In the genomic region with DNA sequence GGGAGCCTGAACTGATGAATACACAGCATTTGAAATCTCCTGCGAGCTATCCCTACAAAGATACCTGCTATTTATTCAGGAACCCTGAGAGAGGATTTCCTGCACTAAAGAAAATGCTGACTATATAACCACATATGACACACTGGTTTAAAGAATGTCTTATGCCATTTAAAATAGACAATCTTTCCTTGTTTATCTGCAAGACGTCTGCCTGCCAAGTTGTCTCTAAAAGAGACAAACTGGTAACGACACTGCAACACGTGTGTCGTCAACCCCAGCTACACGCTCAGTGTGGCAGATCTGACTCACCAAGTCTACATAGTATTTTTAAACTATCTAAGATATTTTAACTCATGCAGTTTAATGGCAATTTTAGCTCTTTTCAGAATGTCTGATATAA, we compare ENCODE assay signal across 15 cellular contexts. TPM values are rescaled to one million over a fixed set of nuclear protein-coding genes. Genes with fewer than 3 reads are reported as not detected.
DNase-seq lines count a peak whose midpoint lies in the region; ATAC-seq, FAIRE-seq and TF ChIP-seq lines count a peak whose summit lies in the region.
"Had no signal": no experiment of that assay in that cellular context is flagged by ENCODE, and none has a peak within 500 bp of the region (broad histone marks: within the 10 kb centered on the region; RNA-seq: fewer than 3 reads in every experiment).

No MANE protein-coding gene starts in this region.

- no peak overlapping the region for H2AFZ ChIP-seq in smooth muscle cell (ENCODE audit: low read depth)

- CTCF ChIA-PET in CD8-positive, alpha-beta memory T cell (lab: Charles Lee): no interaction called here

- no peak overlapping the region for H3K27ac Mint-ChIP-seq in CD8-positive, alpha-beta memory T cell

- 4% methylated on average over 6 of the region's 6 CpGs for WGBS in smooth muscle cell (ENCODE audit: low lambda C conversion rate)

- H3K4me3 Mint-ChIP-seq in CD8-positive, alpha-beta memory T cell: no peak overlapping the region

- no peaks in the 10 kb centered on the region for H3K4me1 Mint-ChIP-seq in CD8-positive, alpha-beta memory T cell

- no peak for TF ChIP-seq CTCF in smooth muscle cell (IDR thresholded peaks at IDR 0.05; ENCODE audit: borderline replicate concordance, insufficient read depth, poor library complexity, severe bottlenecking)

- peaks cover 83% of the 10 kb centered on the region for H3K79me2 ChIP-seq in smooth muscle cell (ENCODE audit: low read depth)

- no peaks in the 10 kb centered on the region for H3K9me3 Mint-ChIP-seq in CD8-positive, alpha-beta memory T cell

- POLR2A ChIA-PET in CD8-positive, alpha-beta memory T cell (lab: Charles Lee): no interaction called here

- peak overlapping the region; percentile 72 for H3K4me2 ChIP-seq in smooth muscle cell

- no peaks in the 10 kb centered on the region for H3K27me3 ChIP-seq in endocrine pancreas (ENCODE audit: control insufficient read depth, insufficient read depth, low read length)
- no peaks in the 10 kb centered on the region for H3K27me3 ChIP-seq in smooth muscle cell (ENCODE audit: low read depth)
- H3K27me3 ChIP-seq in CD8-positive, alpha-beta memory T cell (ENCODE audit: insufficient read depth, low read length, poor library complexity, severe bottlenecking): no peaks in the 10 kb centered on the region
- H3K27me3 ChIP-seq: left lung had no signal

- H3K9me3 ChIP-seq in endocrine pancreas (ENCODE audit: control insufficient read depth, low read length) (no peaks in the 10 kb centered on the region), smooth muscle cell (replicated peaks; ENCODE audit: low read depth) (no peaks in the 10 kb centered on the region)
- no peaks in the 10 kb centered on the region for H3K9me3 ChIP-seq in CD8-positive, alpha-beta memory T cell (ENCODE audit: low read length)
- H3K9me3 ChIP-seq: left lung had no signal

- peaks cover 0 to 2% (median 0%) of the 10 kb centered on the region in 3 donors for H3K36me3 Mint-ChIP-seq in CD8-positive, alpha-beta memory T cell

- peak overlapping the region; percentile 86 for H3K27ac ChIP-seq in smooth muscle cell (ENCODE audit: low read depth)
- H3K27ac ChIP-seq in CD8-positive, alpha-beta memory T cell (ENCODE audit: low read depth, low read length): no peak overlapping the region
- H3K27ac ChIP-seq: left lung had no signal

- H3K4me1 ChIP-seq in endocrine pancreas (ENCODE audit: control insufficient read depth, insufficient read depth, low read length): peaks cover 33% of the 10 kb centered on the region
- H3K4me1 ChIP-seq in smooth muscle cell (ENCODE audit: low read depth): peaks cover 54% of the 10 kb centered on the region
- no peaks in the 10 kb centered on the region for H3K4me1 ChIP-seq in CD8-positive, alpha-beta memory T cell (ENCODE audit: insufficient read depth, low read length)

- H3K9ac ChIP-seq in endocrine pancreas (ENCODE audit: control insufficient read depth, insufficient read depth, low read length) (peak overlapping the region; percentile 19), smooth muscle cell (ENCODE audit: low read depth) (peak overlapping the region; percentile 20)

- H3K36me3 ChIP-seq in endocrine pancreas (ENCODE audit: control insufficient read depth, insufficient read depth, low read length) (no peaks in the 10 kb centered on the region), smooth muscle cell (ENCODE audit: low read depth) (no peaks in the 10 kb centered on the region)
- no peaks in the 10 kb centered on the region for H3K36me3 ChIP-seq in CD8-positive, alpha-beta memory T cell (ENCODE audit: insufficient read depth, low read length)
- H3K36me3 ChIP-seq: left lung had no signal

- peak; percentile 45 for DNase-seq in M059J (ENCODE audit: low read depth)
- no peak for DNase-seq in smooth muscle cell (lab: John Stamatoyannopoulos, UW; ENCODE audit: unreplicated experiment)
- DNase-seq in CD8-positive, alpha-beta memory T cell: no peak
- no peak for DNase-seq in COLO668 (lab: John Stamatoyannopoulos, UW; ENCODE audit: unreplicated experiment)
- DNase-seq in activated effector memory CD4-positive, alpha-beta T cell treated with Interleukin-2 at 50 U/mL for 16 hours: no peak
- DNase-seq: activated CD4-positive, CD25-positive, alpha-beta regulatory T cell treated with anti-CD3 and anti-CD28 coated beads, Interleukin-2, amount 50 U/mL, for 72 hours; activated gamma-delta T cell; DMS 273 treated with DMSO at 0.1 percent for 48 hours; effector CD8-positive, alpha-beta T cell; left lung; NCI-H2081; RPMI8226 had no signal

- H3K27me3 Mint-ChIP-seq in CD8-positive, alpha-beta memory T cell: peaks cover 3 to 8% of the 10 kb centered on the region in 2 donors

- no peak for ATAC-seq in GM18858 (IDR thresholded peaks at IDR 0.05; ENCODE audit: unreplicated experiment)
- ATAC-seq: left lung had no signal

- peaks cover 93% of the 10 kb centered on the region for H4K20me1 ChIP-seq in smooth muscle cell (ENCODE audit: low read depth)

- peak; percentile 97 for FAIRE-seq in islet of Langerhans (lab: Jason Lieb, UNC)

- H3F3A ChIP-seq in smooth muscle cell (ENCODE audit: low read depth): peaks cover 20% of the 10 kb centered on the region

- H3K4me3 ChIP-seq in endocrine pancreas (ENCODE audit: control insufficient read depth, insufficient read depth, low read length) (peak overlapping the region; percentile 77), smooth muscle cell (peak overlapping the region; percentile 1)
- H3K4me3 ChIP-seq in CD8-positive, alpha-beta memory T cell (ENCODE audit: low read length): no peak overlapping the region
- H3K4me3 ChIP-seq: left lung had no signal

RNA-seq across cellular contexts. Expression of a gene that starts 42.7 kb away (rescaled TPM):
- 278 and 401 TPM in 2 replicates for total RNA-seq in M059J (2014; rRNA removed; shearing (Covaris generic))
- total RNA-seq in smooth muscle cell: 431 and 459 TPM in 2 replicates
- 61.6 and 65.3 TPM in 2 replicates for polyA plus RNA-seq in smooth muscle cell
- 10 to 100 TPM; 15.2 to 15.3 TPM for total RNA-seq in CD8-positive, alpha-beta memory T cell
- 5.3 TPM for polyA plus RNA-seq in CD8-positive, alpha-beta memory T cell

Comparison
In these comparisons a context has a peak if more than half of its experiments do, and no peak if none do; other contexts are left out.
1. RNA of a gene that starts 42.7 kb away (total RNA-seq): 431 to 459 TPM in smooth muscle cell and 278 to 401 TPM in M059J; 15.2 to 15.3 TPM in CD8-positive, alpha-beta memory T cell; every median in the first group is over 10 times any median in the second.